Comparison of ENCODE assay signal across 1 cellular context in the genomic region with DNA sequence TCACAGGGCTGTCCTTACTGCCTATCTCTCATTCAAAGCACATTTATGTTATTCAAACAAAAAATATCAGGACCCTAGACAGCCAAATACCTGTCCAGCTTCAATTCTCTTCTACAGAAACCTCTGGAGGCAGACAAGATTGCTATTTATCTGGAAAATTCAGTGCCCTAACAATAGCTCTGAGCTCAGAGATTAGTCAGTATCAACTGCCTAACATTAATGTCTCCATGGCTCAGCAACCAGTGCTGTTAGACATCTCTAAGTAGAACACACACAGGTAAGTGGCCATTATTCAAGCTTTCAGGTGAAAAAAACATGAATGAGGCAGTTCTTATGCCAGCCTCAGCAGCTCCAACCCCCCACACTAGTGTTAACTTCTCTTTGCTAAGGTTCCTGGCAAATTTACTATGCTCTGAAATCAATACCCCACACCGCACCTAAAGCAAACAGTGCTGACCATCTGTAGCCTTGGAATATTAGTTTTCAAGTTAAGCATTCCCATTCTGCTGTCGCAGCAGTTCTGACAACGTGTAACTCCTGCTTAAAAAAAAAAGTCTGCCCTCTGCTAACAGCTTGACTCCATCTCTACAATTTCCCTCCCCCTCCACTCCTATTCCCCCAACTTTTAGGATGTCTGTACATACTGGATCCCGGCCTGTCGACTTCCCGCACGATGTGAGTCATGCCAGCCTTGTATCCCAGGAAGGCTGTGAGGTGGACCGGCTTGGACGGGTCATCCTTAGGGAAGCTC.
A peak's percentile ranks its signal among the peaks of the same experiment; 100 is the strongest.
TF ChIP-seq lines count a peak whose summit lies in the region.

No MANE protein-coding gene starts in this region.

TF ChIP-seq in HepG2, 621 proteins besides CTCF, POLR2A, EP300 and RAD21 (continued from another document):
- TF ChIP-seq, protein P1, sequence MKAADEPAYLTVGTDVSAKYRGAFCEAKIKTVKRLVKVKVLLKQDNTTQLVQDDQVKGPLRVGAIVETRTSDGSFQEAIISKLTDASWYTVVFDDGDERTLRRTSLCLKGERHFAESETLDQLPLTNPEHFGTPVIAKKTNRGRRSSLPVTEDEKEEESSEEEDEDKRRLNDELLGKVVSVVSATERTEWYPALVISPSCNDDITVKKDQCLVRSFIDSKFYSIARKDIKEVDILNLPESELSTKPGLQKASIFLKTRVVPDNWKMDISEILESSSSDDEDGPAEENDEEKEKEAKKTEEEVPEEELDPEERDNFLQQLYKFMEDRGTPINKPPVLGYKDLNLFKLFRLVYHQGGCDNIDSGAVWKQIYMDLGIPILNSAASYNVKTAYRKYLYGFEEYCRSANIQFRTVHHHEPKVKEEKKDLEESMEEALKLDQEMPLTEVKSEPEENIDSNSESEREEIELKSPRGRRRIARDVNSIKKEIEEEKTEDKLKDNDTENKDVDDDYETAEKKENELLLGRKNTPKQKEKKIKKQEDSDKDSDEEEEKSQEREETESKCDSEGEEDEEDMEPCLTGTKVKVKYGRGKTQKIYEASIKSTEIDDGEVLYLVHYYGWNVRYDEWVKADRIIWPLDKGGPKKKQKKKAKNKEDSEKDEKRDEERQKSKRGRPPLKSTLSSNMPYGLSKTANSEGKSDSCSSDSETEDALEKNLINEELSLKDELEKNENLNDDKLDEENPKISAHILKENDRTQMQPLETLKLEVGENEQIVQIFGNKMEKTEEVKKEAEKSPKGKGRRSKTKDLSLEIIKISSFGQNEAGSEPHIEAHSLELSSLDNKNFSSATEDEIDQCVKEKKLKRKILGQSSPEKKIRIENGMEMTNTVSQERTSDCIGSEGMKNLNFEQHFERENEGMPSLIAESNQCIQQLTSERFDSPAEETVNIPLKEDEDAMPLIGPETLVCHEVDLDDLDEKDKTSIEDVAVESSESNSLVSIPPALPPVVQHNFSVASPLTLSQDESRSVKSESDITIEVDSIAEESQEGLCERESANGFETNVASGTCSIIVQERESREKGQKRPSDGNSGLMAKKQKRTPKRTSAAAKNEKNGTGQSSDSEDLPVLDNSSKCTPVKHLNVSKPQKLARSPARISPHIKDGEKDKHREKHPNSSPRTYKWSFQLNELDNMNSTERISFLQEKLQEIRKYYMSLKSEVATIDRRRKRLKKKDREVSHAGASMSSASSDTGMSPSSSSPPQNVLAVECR (CRISPR knock-in tag; IDR thresholded peaks at IDR 0.05; ENCODE audit: borderline replicate concordance) = peak; percentile 23; the same call in 1 of the 2 replicates
- peak; percentile 45 for TF ChIP-seq ZNF781 (CRISPR knock-in tag; IDR thresholded peaks at IDR 0.05; ENCODE audit: borderline replicate concordance, not compliant biosample characterization)
- peak; percentile 86 to 89 for TF ChIP-seq MAFK (conservative IDR thresholded peaks at IDR 0.05 in 1 of 2, IDR thresholded peaks at IDR 0.05 in 1 of 2; ENCODE audit: low read length in 2 of 2)
- peak; percentile 88 for TF ChIP-seq ONECUT2 (CRISPR knock-in tag; IDR thresholded peaks at IDR 0.05)
- TF ChIP-seq, protein P2, sequence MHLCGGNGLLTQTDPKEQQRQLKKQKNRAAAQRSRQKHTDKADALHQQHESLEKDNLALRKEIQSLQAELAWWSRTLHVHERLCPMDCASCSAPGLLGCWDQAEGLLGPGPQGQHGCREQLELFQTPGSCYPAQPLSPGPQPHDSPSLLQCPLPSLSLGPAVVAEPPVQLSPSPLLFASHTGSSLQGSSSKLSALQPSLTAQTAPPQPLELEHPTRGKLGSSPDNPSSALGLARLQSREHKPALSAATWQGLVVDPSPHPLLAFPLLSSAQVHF (CRISPR knock-in tag; IDR thresholded peaks at IDR 0.05) = no peak
- TF ChIP-seq ARID5B (CRISPR knock-in tag; IDR thresholded peaks at IDR 0.05) = 0 out of 2 replicates have a peak, but pooled peaks have one; percentile 40
